In the genomic region with DNA sequence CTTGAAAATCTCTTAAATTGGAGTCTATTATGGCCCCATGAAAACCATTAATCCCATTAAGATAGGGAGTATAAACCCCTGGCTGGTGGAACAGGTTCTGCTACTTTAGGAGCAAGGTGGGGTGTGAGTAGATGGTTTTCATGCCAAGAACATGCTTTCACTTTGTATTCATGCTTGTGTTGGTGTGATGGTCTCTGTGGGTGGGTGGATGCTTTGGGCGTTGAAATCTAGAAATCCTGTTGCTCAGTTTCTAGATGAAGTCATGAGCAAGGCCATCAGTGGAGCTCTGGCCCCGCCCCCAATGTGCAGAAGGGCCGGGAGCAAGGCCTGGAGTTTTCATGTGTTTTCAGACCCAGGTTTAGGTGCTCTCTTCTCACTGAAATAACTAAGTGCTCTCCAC, we compare ENCODE assay signal across 10 cellular contexts. TPM values are rescaled to one million over a fixed set of nuclear protein-coding genes. Genes with fewer than 3 reads are reported as not detected.
DNase-seq lines count a peak whose midpoint lies in the region; ATAC-seq and TF ChIP-seq lines count a peak whose summit lies in the region.
"Had no signal": no experiment of that assay in that cellular context is flagged by ENCODE, and none has a peak within 500 bp of the region (broad histone marks: within the 10 kb centered on the region; RNA-seq: fewer than 3 reads in every experiment).

No MANE protein-coding gene starts in this region.

- DNase-seq in CD4-positive, alpha-beta memory T cell, result no peak
- no peak for DNase-seq in CD1c-positive myeloid dendritic cell (ENCODE audit: extremely low spot score)
- no peak for DNase-seq in epidermal melanocyte (ENCODE audit: insufficient read length, low spot score)
- DNase-seq in islet precursor cell, result no peak
- no peak for DNase-seq in NCI-H226

- H3K27me3 ChIP-seq in CD4-positive, alpha-beta memory T cell (ENCODE audit: insufficient read depth, low read length), result no peaks in the 10 kb centered on the region

- H3K4me3 Mint-ChIP-seq in CD4-positive, alpha-beta memory T cell, result peak overlapping the region in 7 of 8 donors; percentile 44 to 87 (median 77)
- peak overlapping the region; percentile 71 for H3K4me3 Mint-ChIP-seq in activated naive CD4-positive, alpha-beta T cell treated with anti-CD3 and anti-CD28 coated beads, Interleukin-2, amount 50 U/mL, for 24 hours
- H3K4me3 Mint-ChIP-seq in nephron, result no peak overlapping the region

- H3K4me3 ChIP-seq in CD4-positive, alpha-beta memory T cell (ENCODE audit: low read length in 2 of 2), result no peak overlapping the region
- H3K4me3 ChIP-seq: coronary artery, SK-N-MC had no signal

- TF ChIP-seq CTCF in nephron (IDR thresholded peaks at IDR 0.05; ENCODE audit: unreplicated experiment in 3 of 3), result no peak

- CTCF ChIA-PET in CD4-positive, alpha-beta memory T cell (lab: Charles Lee; ENCODE audit: partially characterized antibody), result no interaction called here

- no peak overlapping the region for H3K27ac ChIP-seq in CD4-positive, alpha-beta memory T cell (ENCODE audit: low read depth, low read length)

- H3K36me3 ChIP-seq in CD4-positive, alpha-beta memory T cell (ENCODE audit: insufficient read depth, low read length), result peaks cover 8% of the 10 kb centered on the region

- peaks cover 40 to 82% (median 54%) of the 10 kb centered on the region in 4 donors for H3K4me1 Mint-ChIP-seq in CD4-positive, alpha-beta memory T cell
- peaks cover 67% of the 10 kb centered on the region for H3K4me1 Mint-ChIP-seq in activated naive CD4-positive, alpha-beta T cell treated with anti-CD3 and anti-CD28 coated beads, Interleukin-2, amount 50 U/mL, for 24 hours
- peaks cover 30% of the 10 kb centered on the region for H3K4me1 Mint-ChIP-seq in nephron

- H3K4me1 ChIP-seq in CD4-positive, alpha-beta memory T cell (ENCODE audit: insufficient read depth, low read length), result peaks cover 67% of the 10 kb centered on the region

- peak overlapping the region; percentile 88 to 96 (median 88) for H3K27ac Mint-ChIP-seq in CD4-positive, alpha-beta memory T cell
- peak overlapping the region; percentile 82 for H3K27ac Mint-ChIP-seq in activated naive CD4-positive, alpha-beta T cell treated with anti-CD3 and anti-CD28 coated beads, Interleukin-2, amount 50 U/mL, for 24 hours
- H3K27ac Mint-ChIP-seq in nephron, result peak overlapping the region; percentile 56 to 64 (median 64)

- H3K36me3 Mint-ChIP-seq in CD4-positive, alpha-beta memory T cell, result peaks cover 25 to 57% of the 10 kb centered on the region in 2 donors
- H3K36me3 Mint-ChIP-seq in activated naive CD4-positive, alpha-beta T cell treated with anti-CD3 and anti-CD28 coated beads, Interleukin-2, amount 50 U/mL, for 24 hours, result peaks cover 7% of the 10 kb centered on the region
- H3K36me3 Mint-ChIP-seq in nephron (ENCODE audit: low read depth), result peaks cover 37% of the 10 kb centered on the region

- no peaks in the 10 kb centered on the region for H3K27me3 Mint-ChIP-seq in CD4-positive, alpha-beta memory T cell
- H3K27me3 Mint-ChIP-seq in activated naive CD4-positive, alpha-beta T cell treated with anti-CD3 and anti-CD28 coated beads, Interleukin-2, amount 50 U/mL, for 24 hours, result no peaks in the 10 kb centered on the region
- no peaks in the 10 kb centered on the region for H3K27me3 Mint-ChIP-seq in nephron (ENCODE audit: low read depth)

- intact Hi-C loops in CD4-positive, alpha-beta memory T cell (cut with micrococcal nuclease), result no loop called here

- no peaks in the 10 kb centered on the region for H3K9me3 ChIP-seq in CD4-positive, alpha-beta memory T cell (ENCODE audit: control insufficient read depth in 1 of 2, low read length in 2 of 2)

- peaks cover 0 to 3% (median 0%) of the 10 kb centered on the region in 8 donors for H3K9me3 Mint-ChIP-seq in CD4-positive, alpha-beta memory T cell
- H3K9me3 Mint-ChIP-seq in activated naive CD4-positive, alpha-beta T cell treated with anti-CD3 and anti-CD28 coated beads, Interleukin-2, amount 50 U/mL, for 24 hours, result no peaks in the 10 kb centered on the region
- H3K9me3 Mint-ChIP-seq in nephron, result no peaks in the 10 kb centered on the region

- peak; percentile 50 for ATAC-seq in HG02763 (IDR thresholded peaks at IDR 0.05; ENCODE audit: unreplicated experiment)

- POLR2A ChIA-PET in CD4-positive, alpha-beta memory T cell (lab: Charles Lee; ENCODE audit: partially characterized antibody), result interaction anchor here (1.0 to 2.7 kb wide), 5 partner anchors 10 to 49 kb away, joined by 4 to 9 read pairs (median 4); no protein-coding TSS in a partner anchor

RNA-seq across cellular contexts. Expression of gene PLD6, which starts 20.1 kb away (rescaled TPM):
- total RNA-seq in CD4-positive, alpha-beta memory T cell, result 10 to 100 TPM; 12.8 to 13.9 TPM
- polyA plus RNA-seq in CD4-positive, alpha-beta memory T cell, result 10 to 100 TPM; 18.4 to 26.6 TPM

RNA-seq across cellular contexts. Expression of gene FLCN, which starts 50.9 kb away (rescaled TPM):
- 10 to 100 TPM; 94.4 to 95.0 TPM for total RNA-seq in CD4-positive, alpha-beta memory T cell
- polyA plus RNA-seq in CD4-positive, alpha-beta memory T cell, result 1 to 10 TPM; 2.4 to 5.2 TPM

Comparison
In these comparisons a context has a peak if more than half of its experiments do, and no peak if none do; other contexts are left out.
1. H3K4me3 Mint-ChIP-seq: peak in CD4-positive, alpha-beta memory T cell (7 of 8) and activated naive CD4-positive, alpha-beta T cell treated with anti-CD3 and anti-CD28 coated beads, Interleukin-2, amount 50 U/mL, for 24 hours (single experiment); none in nephron (0 of 3).
2. Peak in every context shown above with its lines, with median percentiles within 50 percentile points of each other: H3K27ac Mint-ChIP-seq.